8 cellular contexts compared by ENCODE assay signal in the genomic region with DNA sequence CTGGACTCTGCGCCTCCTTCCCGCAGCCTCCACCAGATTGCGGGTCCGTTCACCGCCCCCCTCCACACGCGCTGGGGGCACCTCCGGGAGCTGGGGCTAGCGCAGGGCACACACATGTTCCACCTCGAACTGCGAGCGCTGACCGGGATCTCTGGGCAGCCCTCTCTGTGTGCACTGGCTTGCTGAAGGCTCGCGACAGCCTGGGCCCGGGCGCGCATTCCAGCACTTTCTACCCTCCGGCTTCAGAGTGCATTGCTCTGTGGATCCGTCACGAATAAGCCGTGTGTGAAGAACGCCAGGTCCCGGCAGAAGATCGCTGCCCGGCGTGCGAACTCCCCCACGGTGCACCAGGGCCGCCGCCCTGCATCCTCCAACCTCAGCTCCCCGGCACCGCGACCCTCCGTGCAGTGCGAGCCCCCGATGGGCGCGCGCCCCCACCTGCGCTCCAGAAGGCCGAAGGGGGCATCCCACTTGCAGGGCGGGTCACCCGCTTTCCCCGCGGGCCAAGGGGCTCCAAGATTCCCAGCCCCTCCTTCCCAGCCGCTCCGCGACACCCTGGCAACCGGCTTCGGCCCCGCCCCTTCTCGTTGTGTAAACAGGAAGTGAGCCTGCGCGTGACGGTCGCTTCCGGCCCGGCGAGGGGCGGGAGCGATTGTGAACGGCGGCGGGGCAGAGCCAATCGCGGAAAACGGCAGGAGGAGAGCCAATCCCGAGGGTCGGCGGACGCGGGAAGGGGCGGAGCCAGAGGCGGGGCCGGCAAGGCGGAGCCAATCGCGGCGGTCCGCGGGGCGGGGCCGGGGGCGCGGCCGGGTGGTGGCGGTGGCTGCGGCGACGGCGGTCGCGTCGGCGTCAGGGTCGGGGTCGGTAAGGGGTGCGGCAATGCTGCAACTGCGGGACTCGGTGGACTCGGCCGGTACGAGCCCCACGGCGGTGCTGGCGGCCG. TPM values are rescaled to one million over a fixed set of nuclear protein-coding genes. Genes with fewer than 3 reads are reported as not detected.
DNase-seq lines count a peak whose midpoint lies in the region; ATAC-seq and TF ChIP-seq lines count a peak whose summit lies in the region.

A gene (plus strand): TSS at position 822 of the 943 bp plus-strand sequence. CDS start 58 bp downstream, at position 880.

- H3K4me3 Mint-ChIP-seq in activated naive CD4-positive, alpha-beta T cell treated with anti-CD3 and anti-CD28 coated beads, Interleukin-2, amount 50 U/mL, for 24 hours, result peak within 1 kb of the TSS; percentile 96

- TF ChIP-seq CTCF in GM06990 (IDR thresholded peaks at IDR 0.05; ENCODE audit: insufficient read depth, low read length, poor library complexity, severe bottlenecking) (no peak), suprapubic skin (IDR thresholded peaks at IDR 0.05) (no peak)

- H3K27ac Mint-ChIP-seq in activated naive CD4-positive, alpha-beta T cell treated with anti-CD3 and anti-CD28 coated beads, Interleukin-2, amount 50 U/mL, for 24 hours, result peak within 1 kb of the TSS; percentile 96

- DNase-seq in GM06990 (ENCODE audit: extremely low read depth, insufficient read length) (peak; percentile 97), NCI-H1048 (lab: John Stamatoyannopoulos, UW) (peak; percentile 89), germinal center (ENCODE audit: low spot score) (peak; percentile 100), occipital lobe (lab: John Stamatoyannopoulos, UW) (peak; percentile 98), suprapubic skin (ENCODE audit: low spot score in 2 of 2) (peak; percentile 99)

- H3K4me3 ChIP-seq in GM06990 (replicated peaks; ENCODE audit: low read depth, low read length) (peak within 1 kb of the TSS; percentile 86), suprapubic skin (peak within 1 kb of the TSS; percentile 76)

- H3K9me3 Mint-ChIP-seq in activated naive CD4-positive, alpha-beta T cell treated with anti-CD3 and anti-CD28 coated beads, Interleukin-2, amount 50 U/mL, for 24 hours, result no peaks in the 10 kb centered on the region

- peaks cover 1% of the 10 kb centered on the region for H3K36me3 Mint-ChIP-seq in activated naive CD4-positive, alpha-beta T cell treated with anti-CD3 and anti-CD28 coated beads, Interleukin-2, amount 50 U/mL, for 24 hours

- WGBS in suprapubic skin, result 0% methylated on average over 23 of the region's 108 CpGs

- peaks cover 48% of the 10 kb centered on the region for H3K4me1 Mint-ChIP-seq in activated naive CD4-positive, alpha-beta T cell treated with anti-CD3 and anti-CD28 coated beads, Interleukin-2, amount 50 U/mL, for 24 hours

- peak within 1 kb of the TSS; percentile 87 for H3K27ac ChIP-seq in suprapubic skin

- peaks cover 8% of the 10 kb centered on the region for H3K36me3 ChIP-seq in GM06990 (ENCODE audit: control insufficient read depth, insufficient read depth, low read length)
- H3K36me3 ChIP-seq in suprapubic skin, result peaks cover 27% of the 10 kb centered on the region

- ATAC-seq in HG02588 (IDR thresholded peaks at IDR 0.05; ENCODE audit: unreplicated experiment) (peak; percentile 91), SK-N-SH treated with all-trans-retinoic acid at 6 μM for 48 hours (peak; percentile 92)

- TF ChIP-seq POLR2A in suprapubic skin (IDR thresholded peaks at IDR 0.05), result peak in 1 of 2 donors; percentile 15

- no peaks in the 10 kb centered on the region for H3K9me3 ChIP-seq in suprapubic skin

- no peak for TF ChIP-seq EP300 in suprapubic skin (IDR thresholded peaks at IDR 0.05)

- H3K27me3 Mint-ChIP-seq in activated naive CD4-positive, alpha-beta T cell treated with anti-CD3 and anti-CD28 coated beads, Interleukin-2, amount 50 U/mL, for 24 hours, result no peaks in the 10 kb centered on the region

- H3K27me3 ChIP-seq in GM06990 (replicated peaks; ENCODE audit: control insufficient read depth, insufficient read depth, low read length) (no peaks in the 10 kb centered on the region), suprapubic skin (no peaks in the 10 kb centered on the region)

- peaks cover 39% of the 10 kb centered on the region for H3K4me1 ChIP-seq in suprapubic skin

TF ChIP-seq in SK-N-SH treated with all-trans-retinoic acid at 6 μM for 48 hours, 23 proteins besides CTCF, POLR2A, EP300 and RAD21:
- no peak for TF ChIP-seq ZNF8 (CRISPR knock-in tag; IDR thresholded peaks at IDR 0.05)
- no peak for TF ChIP-seq ESRRG (CRISPR knock-in tag; IDR thresholded peaks at IDR 0.05)
- TF ChIP-seq BACH2 (CRISPR knock-in tag; IDR thresholded peaks at IDR 0.05; ENCODE audit: borderline replicate concordance), result no peak
- TF ChIP-seq, protein P1, sequence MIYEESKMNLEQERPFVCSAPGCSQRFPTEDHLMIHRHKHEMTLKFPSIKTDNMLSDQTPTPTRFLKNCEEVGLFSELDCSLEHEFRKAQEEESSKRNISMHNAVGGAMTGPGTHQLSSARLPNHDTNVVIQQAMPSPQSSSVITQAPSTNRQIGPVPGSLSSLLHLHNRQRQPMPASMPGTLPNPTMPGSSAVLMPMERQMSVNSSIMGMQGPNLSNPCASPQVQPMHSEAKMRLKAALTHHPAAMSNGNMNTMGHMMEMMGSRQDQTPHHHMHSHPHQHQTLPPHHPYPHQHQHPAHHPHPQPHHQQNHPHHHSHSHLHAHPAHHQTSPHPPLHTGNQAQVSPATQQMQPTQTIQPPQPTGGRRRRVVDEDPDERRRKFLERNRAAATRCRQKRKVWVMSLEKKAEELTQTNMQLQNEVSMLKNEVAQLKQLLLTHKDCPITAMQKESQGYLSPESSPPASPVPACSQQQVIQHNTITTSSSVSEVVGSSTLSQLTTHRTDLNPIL (CRISPR knock-in tag; IDR thresholded peaks at IDR 0.05; ENCODE audit: low read depth), result no peak
- TF ChIP-seq, protein P2, sequence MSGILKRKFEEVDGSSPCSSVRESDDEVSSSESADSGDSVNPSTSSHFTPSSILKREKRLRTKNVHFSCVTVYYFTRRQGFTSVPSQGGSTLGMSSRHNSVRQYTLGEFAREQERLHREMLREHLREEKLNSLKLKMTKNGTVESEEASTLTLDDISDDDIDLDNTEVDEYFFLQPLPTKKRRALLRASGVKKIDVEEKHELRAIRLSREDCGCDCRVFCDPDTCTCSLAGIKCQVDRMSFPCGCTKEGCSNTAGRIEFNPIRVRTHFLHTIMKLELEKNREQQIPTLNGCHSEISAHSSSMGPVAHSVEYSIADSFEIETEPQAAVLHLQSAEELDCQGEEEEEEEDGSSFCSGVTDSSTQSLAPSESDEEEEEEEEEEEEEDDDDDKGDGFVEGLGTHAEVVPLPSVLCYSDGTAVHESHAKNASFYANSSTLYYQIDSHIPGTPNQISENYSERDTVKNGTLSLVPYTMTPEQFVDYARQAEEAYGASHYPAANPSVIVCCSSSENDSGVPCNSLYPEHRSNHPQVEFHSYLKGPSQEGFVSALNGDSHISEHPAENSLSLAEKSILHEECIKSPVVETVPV (CRISPR knock-in tag; IDR thresholded peaks at IDR 0.05), result no peak
- TF ChIP-seq TOX (CRISPR knock-in tag; IDR thresholded peaks at IDR 0.05; ENCODE audit: borderline replicate concordance), result no peak
- TF ChIP-seq ZFP3 (CRISPR knock-in tag; IDR thresholded peaks at IDR 0.05), result no peak
- TF ChIP-seq ZNF565 (CRISPR knock-in tag; conservative IDR thresholded peaks at IDR 0.05; ENCODE audit: low read depth), result no peak
- TF ChIP-seq, protein P3, sequence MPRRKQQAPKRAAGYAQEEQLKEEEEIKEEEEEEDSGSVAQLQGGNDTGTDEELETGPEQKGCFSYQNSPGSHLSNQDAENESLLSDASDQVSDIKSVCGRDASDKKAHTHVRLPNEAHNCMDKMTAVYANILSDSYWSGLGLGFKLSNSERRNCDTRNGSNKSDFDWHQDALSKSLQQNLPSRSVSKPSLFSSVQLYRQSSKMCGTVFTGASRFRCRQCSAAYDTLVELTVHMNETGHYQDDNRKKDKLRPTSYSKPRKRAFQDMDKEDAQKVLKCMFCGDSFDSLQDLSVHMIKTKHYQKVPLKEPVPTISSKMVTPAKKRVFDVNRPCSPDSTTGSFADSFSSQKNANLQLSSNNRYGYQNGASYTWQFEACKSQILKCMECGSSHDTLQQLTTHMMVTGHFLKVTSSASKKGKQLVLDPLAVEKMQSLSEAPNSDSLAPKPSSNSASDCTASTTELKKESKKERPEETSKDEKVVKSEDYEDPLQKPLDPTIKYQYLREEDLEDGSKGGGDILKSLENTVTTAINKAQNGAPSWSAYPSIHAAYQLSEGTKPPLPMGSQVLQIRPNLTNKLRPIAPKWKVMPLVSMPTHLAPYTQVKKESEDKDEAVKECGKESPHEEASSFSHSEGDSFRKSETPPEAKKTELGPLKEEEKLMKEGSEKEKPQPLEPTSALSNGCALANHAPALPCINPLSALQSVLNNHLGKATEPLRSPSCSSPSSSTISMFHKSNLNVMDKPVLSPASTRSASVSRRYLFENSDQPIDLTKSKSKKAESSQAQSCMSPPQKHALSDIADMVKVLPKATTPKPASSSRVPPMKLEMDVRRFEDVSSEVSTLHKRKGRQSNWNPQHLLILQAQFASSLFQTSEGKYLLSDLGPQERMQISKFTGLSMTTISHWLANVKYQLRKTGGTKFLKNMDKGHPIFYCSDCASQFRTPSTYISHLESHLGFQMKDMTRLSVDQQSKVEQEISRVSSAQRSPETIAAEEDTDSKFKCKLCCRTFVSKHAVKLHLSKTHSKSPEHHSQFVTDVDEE (CRISPR knock-in tag; IDR thresholded peaks at IDR 0.05), result no peak
- TF ChIP-seq RARB (CRISPR knock-in tag; IDR thresholded peaks at IDR 0.05), result no peak
- no peak for TF ChIP-seq OSR1 (CRISPR knock-in tag; IDR thresholded peaks at IDR 0.05)
- no peak for TF ChIP-seq CSDC2 (CRISPR knock-in tag; IDR thresholded peaks at IDR 0.05)

RNA-seq across cellular contexts. Expression of the gene that starts here (rescaled TPM):
- 19.0 TPM for total RNA-seq in occipital lobe
- 10 to 100 TPM; 36.9 to 52.6 (median 44.8) TPM for total RNA-seq in suprapubic skin

Comparison
In these comparisons a context has a peak if more than half of its experiments do, and no peak if none do; other contexts are left out.
1. Peak in every context shown above with its lines: DNase-seq, ATAC-seq, H3K4me3 ChIP-seq and H3K27ac ChIP-seq.